Comparison of ENCODE assay signal across 25 cellular contexts in the genomic region with DNA sequence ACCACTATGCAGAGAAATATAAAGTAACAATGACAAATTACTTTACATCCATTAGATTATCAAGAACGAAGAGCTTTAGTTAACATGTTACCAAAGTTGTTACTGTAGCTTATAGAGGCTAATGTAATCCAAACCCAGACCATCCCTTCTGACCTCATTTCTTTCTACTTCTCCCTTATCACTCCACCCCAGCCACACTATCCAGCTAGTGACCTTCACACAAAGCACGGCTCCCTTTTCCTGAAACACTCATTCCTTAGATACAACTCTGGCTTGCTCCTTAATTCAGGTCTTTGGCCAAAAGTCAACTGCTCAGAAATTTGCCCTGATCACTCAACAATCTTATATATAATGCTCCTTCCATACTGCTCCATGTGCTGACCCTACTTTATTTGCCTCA.
"Had no signal": no experiment of that assay in that cellular context is flagged by ENCODE, and none has a peak within 500 bp of the region (broad histone marks: within the 10 kb centered on the region; RNA-seq: fewer than 3 reads in every experiment).

No MANE protein-coding gene starts in this region.

- H3K4me3 ChIP-seq: esophagus squamous epithelium, left lung, skin epidermis, thoracic aorta had no signal

- DNase-seq: activated CD4-positive, alpha-beta T cell treated with anti-CD3 and anti-CD28 coated beads for 4 hours; activated CD4-positive, alpha-beta T cell treated with anti-CD3 and anti-CD28 coated beads, Interleukin-2, amount 50 U/mL, for 4 hours; activated CD8-positive, alpha-beta memory T cell treated with anti-CD3 and anti-CD28 coated beads for 24 hours; activated effector memory CD4-positive, alpha-beta T cell treated with anti-CD3 and anti-CD28 coated beads, Interleukin-2, amount 50 U/mL, for 16 hours; activated naive CD4-positive, alpha-beta T cell treated with anti-CD3 and anti-CD28 coated beads, Interleukin-2, amount 10 ng/mL, durations not matched to agents 7 days and 5 days; activated T-cell treated with anti-CD3 and anti-CD28 coated beads, Interleukin-2, amount 50 U/mL, for 1 hour; amygdala; central memory CD4-positive, alpha-beta T cell; endodermal cell; esophagus squamous epithelium; foreskin melanocyte; kidney glomerular epithelial cell; left lung; naive B cell; nephron progenitor cell; stimulated activated CD4-positive, alpha-beta T cell treated with anti-CD3 and anti-CD28 coated beads, Interleukin-12 subunit alpha, Interleukin-12 subunit beta, amount 100 ng/mL, for 4 hours; stimulated activated CD4-positive, alpha-beta T cell treated with anti-CD3 and anti-CD28 coated beads, Interleukin-4, amount 100 ng/mL, for 1 hour; stimulated activated naive CD8-positive, alpha-beta T cell treated with anti-CD3 and anti-CD28 coated beads, Interleukin-15, Interleukin-2, amounts not matched to agents 100 U/mL and 50 U/mL, for 24 hours; T-helper 2 cell; trophoblast cell had no signal

- H3K27ac ChIP-seq: esophagus squamous epithelium, left lung, neutrophil, skin epidermis, thoracic aorta, VCaP had no signal

- H3K4me1 ChIP-seq: esophagus squamous epithelium, left lung had no signal

- ATAC-seq: left lung; sciatic nerve; stimulated activated naive CD8-positive, alpha-beta T cell treated with anti-CD3 and anti-CD28 coated beads, Interleukin-15, Interleukin-2, amounts not matched to agents 100 U/mL and 50 U/mL, for 24 hours had no signal

- H3K36me3 ChIP-seq: esophagus squamous epithelium, left lung, neutrophil, thoracic aorta had no signal

- H3K27me3 ChIP-seq: esophagus squamous epithelium, left lung, neutrophil had no signal

- H3K9me3 ChIP-seq: esophagus squamous epithelium, left lung, neutrophil, thoracic aorta had no signal
